ENCODE assay signal across 8 cellular contexts in the genomic region with DNA sequence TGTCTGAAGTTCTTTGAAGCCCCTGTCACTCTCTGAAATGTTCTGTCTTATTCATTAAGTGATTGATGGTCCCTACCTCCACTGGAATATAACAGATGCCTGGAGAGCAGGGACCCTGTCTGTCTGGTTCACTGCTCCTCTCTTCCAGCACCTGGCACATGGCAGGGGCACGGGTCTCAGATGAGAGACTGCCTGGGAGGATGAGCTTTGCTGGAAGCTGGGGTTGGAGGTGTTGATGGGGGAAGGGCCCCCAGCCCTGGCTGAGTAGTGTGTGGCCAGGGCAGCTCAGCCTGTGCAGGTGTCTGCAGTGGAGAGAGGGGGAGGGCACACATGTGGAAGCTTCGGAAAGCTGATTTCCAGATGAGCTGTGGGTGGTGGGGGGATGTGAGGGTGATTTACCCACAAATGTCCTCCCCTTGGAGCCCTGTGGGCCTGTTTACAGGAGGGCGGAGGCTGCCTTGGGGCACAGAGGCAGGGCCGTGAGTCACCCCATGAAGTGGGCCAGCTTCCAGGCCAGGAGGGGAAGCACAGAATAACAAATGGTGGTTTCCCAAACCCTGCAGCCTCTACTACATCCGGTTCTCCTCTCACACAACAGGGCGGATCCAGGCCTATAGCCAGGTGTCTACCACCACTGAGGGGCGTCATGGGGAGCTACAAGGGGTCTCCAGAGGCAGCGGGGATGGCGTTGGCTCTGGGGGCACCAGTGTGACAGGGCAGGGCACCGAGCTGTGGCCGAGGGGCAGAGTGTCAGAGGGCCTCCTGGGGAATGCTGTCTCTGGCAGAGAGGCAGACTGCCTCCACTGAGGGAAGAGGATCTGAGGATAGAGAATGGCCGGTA. TPM values are rescaled to one million over a fixed set of nuclear protein-coding genes. Genes with fewer than 3 reads are reported as not detected.
DNase-seq lines count a peak whose midpoint lies in the region; ATAC-seq and TF ChIP-seq lines count a peak whose summit lies in the region.

No MANE protein-coding gene starts in this region.

- H3F3A ChIP-seq in SK-N-SH (replicated peaks; ENCODE audit: insufficient read depth): no peaks in the 10 kb centered on the region

- H3K9me2 ChIP-seq in SK-N-SH: no peaks in the 10 kb centered on the region

- in situ Hi-C loops in Caki2 (cut with HindIII; ENCODE audit: low pct_unique_long_range_greater_than_20kb, low sequenced_read_pairs): no loop called here

- H3K27ac ChIP-seq in SK-N-SH (ENCODE audit: low read depth in 2 of 2, low read length in 1 of 2): peak overlapping the region; percentile 71 to 91

- no peaks in the 10 kb centered on the region for H4K20me1 ChIP-seq in SK-N-SH (ENCODE audit: insufficient read depth)

- no peaks in the 10 kb centered on the region for H3K36me3 ChIP-seq in SK-N-SH (replicated peaks in 1 of 2; ENCODE audit: control insufficient read depth in 1 of 2, insufficient read depth in 2 of 2, low read length in 1 of 2)

- POLR2A ChIA-PET in SK-N-SH (lab: Yijun Ruan, JAX): interaction anchor here (1.1 kb wide), 1 partner anchor 44 kb away, joined by 3 read pairs; no protein-coding TSS in a partner anchor

- no peaks in the 10 kb centered on the region for H3K9me3 ChIP-seq in SK-N-SH

- peak; percentile 99 for DNase-seq in Caki2 (ENCODE audit: low read depth)
- peak; percentile 60 for DNase-seq in SK-N-SH
- DNase-seq in amniotic stem cell (lab: John Stamatoyannopoulos, UW): peak; percentile 74
- DNase-seq in left colon: peak; percentile 52 to 78
- peak; percentile 30 to 71 (median 33) for DNase-seq in stimulated activated CD4-positive, alpha-beta T cell treated with anti-CD3 and anti-CD28 coated beads, TNF-alpha, amount 100 ng/mL, for 24 hours (ENCODE audit: low read depth in 3 of 3)
- DNase-seq in NCI-H748 (lab: John Stamatoyannopoulos, UW; ENCODE audit: unreplicated experiment): no peak

- peak overlapping the region; percentile 80 for H3K4me2 ChIP-seq in SK-N-SH

- 35% methylated on average over 8 of the region's 12 CpGs for WGBS in SK-N-SH (ENCODE audit: low lambda C conversion rate)

- peaks cover 23 to 24% of the 10 kb centered on the region in 2 experiments; a peak in 3 of 4 replicates for H3K4me1 ChIP-seq in SK-N-SH (ENCODE audit: control insufficient read depth in 1 of 2, insufficient read depth in 2 of 2, low read depth in 1 of 2, low read length in 1 of 2)

- TF ChIP-seq EP300 in SK-N-SH (IDR thresholded peaks at IDR 0.05; ENCODE audit: borderline replicate concordance in 1 of 2, low read depth in 1 of 2, low read length in 1 of 2): no peak; a peak in 1 of 4 replicates

- no peak for TF ChIP-seq CTCF in SK-N-SH (IDR thresholded peaks at IDR 0.05)

- H2AFZ ChIP-seq in SK-N-SH (ENCODE audit: low read depth): peak overlapping the region; percentile 87; the same call in 1 of the 2 replicates

- H3K27me3 ChIP-seq in SK-N-SH (ENCODE audit: insufficient read depth): no peaks in the 10 kb centered on the region

- peak overlapping the region; percentile 71 for H3K9ac ChIP-seq in SK-N-SH

- intact Hi-C loops in left colon (cut with DNase I, micrococcal nuclease): no loop called here

- peak; percentile 71 for ATAC-seq in GM19467 (IDR thresholded peaks at IDR 0.05; ENCODE audit: unreplicated experiment)
- peak; percentile 82 for ATAC-seq in HG03565 (IDR thresholded peaks at IDR 0.05; ENCODE audit: unreplicated experiment)
- ATAC-seq in left colon: peak; percentile 71

- no peak overlapping the region for H3K4me3 ChIP-seq in SK-N-SH (ENCODE audit: low read depth in 2 of 2, low read length in 1 of 2)

- CTCF ChIA-PET in SK-N-SH (lab: Yijun Ruan, JAX): interaction anchor here (0.9 to 3.5 kb wide), 18 partner anchors 12 to 219 kb away, joined by 3 to 15 read pairs (median 4); no protein-coding TSS in a partner anchor

- no peak for TF ChIP-seq RAD21 in SK-N-SH (IDR thresholded peaks at IDR 0.05; ENCODE audit: low read length)

- H3K79me2 ChIP-seq in SK-N-SH (ENCODE audit: insufficient read depth): no peaks in the 10 kb centered on the region

TF ChIP-seq in SK-N-SH, 30 proteins besides CTCF, POLR2A, EP300 and RAD21 (continues in another document):
- TF ChIP-seq ELF1 (IDR thresholded peaks at IDR 0.05): no peak
- TF ChIP-seq TAF1 (IDR thresholded peaks at IDR 0.05; ENCODE audit: borderline replicate concordance, low read depth, low read length): peak; percentile 28; the same call in 1 of the 2 replicates
- no peak for TF ChIP-seq MEF2A (IDR thresholded peaks at IDR 0.05; ENCODE audit: borderline replicate concordance, low read depth)
- TF ChIP-seq, protein P1, sequence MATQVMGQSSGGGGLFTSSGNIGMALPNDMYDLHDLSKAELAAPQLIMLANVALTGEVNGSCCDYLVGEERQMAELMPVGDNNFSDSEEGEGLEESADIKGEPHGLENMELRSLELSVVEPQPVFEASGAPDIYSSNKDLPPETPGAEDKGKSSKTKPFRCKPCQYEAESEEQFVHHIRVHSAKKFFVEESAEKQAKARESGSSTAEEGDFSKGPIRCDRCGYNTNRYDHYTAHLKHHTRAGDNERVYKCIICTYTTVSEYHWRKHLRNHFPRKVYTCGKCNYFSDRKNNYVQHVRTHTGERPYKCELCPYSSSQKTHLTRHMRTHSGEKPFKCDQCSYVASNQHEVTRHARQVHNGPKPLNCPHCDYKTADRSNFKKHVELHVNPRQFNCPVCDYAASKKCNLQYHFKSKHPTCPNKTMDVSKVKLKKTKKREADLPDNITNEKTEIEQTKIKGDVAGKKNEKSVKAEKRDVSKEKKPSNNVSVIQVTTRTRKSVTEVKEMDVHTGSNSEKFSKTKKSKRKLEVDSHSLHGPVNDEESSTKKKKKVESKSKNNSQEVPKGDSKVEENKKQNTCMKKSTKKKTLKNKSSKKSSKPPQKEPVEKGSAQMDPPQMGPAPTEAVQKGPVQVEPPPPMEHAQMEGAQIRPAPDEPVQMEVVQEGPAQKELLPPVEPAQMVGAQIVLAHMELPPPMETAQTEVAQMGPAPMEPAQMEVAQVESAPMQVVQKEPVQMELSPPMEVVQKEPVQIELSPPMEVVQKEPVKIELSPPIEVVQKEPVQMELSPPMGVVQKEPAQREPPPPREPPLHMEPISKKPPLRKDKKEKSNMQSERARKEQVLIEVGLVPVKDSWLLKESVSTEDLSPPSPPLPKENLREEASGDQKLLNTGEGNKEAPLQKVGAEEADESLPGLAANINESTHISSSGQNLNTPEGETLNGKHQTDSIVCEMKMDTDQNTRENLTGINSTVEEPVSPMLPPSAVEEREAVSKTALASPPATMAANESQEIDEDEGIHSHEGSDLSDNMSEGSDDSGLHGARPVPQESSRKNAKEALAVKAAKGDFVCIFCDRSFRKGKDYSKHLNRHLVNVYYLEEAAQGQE (IDR thresholded peaks at IDR 0.05; ENCODE audit: low read depth, low read length): no peak
- TF ChIP-seq TEAD4 (IDR thresholded peaks at IDR 0.05; ENCODE audit: borderline replicate concordance, insufficient read depth): 0 out of 2 replicates have a peak, but pooled peaks have one; percentile 16
- peak; percentile 41; the same call in 1 of the 2 replicates for TF ChIP-seq GABPA (IDR thresholded peaks at IDR 0.05; ENCODE audit: low read depth)
- TF ChIP-seq NFIC (IDR thresholded peaks at IDR 0.05; ENCODE audit: borderline replicate concordance): peak; percentile 88
- TF ChIP-seq TCF12 (IDR thresholded peaks at IDR 0.05): peak; percentile 69
- TF ChIP-seq GATA2 (CRISPR knock-in tag; IDR thresholded peaks at IDR 0.05): no peak
- TF ChIP-seq SMC3 (IDR thresholded peaks at IDR 0.05; ENCODE audit: low read depth, low read length): no peak
- TF ChIP-seq FOXJ3 (CRISPR knock-in tag; IDR thresholded peaks at IDR 0.05): 0 out of 2 replicates have a peak, but pooled peaks have one; percentile 41
- TF ChIP-seq, protein P2, sequence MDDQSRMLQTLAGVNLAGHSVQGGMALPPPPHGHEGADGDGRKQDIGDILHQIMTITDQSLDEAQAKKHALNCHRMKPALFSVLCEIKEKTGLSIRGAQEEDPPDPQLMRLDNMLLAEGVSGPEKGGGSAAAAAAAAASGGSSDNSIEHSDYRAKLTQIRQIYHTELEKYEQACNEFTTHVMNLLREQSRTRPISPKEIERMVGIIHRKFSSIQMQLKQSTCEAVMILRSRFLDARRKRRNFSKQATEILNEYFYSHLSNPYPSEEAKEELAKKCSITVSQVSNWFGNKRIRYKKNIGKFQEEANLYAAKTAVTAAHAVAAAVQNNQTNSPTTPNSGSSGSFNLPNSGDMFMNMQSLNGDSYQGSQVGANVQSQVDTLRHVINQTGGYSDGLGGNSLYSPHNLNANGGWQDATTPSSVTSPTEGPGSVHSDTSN (IDR thresholded peaks at IDR 0.05): peak; percentile 51
- TF ChIP-seq JUND (IDR thresholded peaks at IDR 0.05): peak; percentile 68; the same call in 1 of the 2 replicates
- TF ChIP-seq NRF1 (IDR thresholded peaks at IDR 0.05; ENCODE audit: low read depth, low read length): no peak

RNA-seq across cellular contexts. Expression of a gene that starts 11.0 kb away (rescaled TPM):
- 122 and 152 TPM in 2 replicates for total RNA-seq in Caki2 (2014; rRNA removed; shearing (Covaris generic); ENCODE audit: low replicate concordance)
- 3.2 and 5.4 TPM in 2 replicates for polyA plus RNA-seq in SK-N-SH (2012; rRNA removed)
- 2.9 TPM in 2 replicates for polyA plus RNA-seq in SK-N-SH (2012; cell fraction: cytosol; rRNA removed)
- 1.9 and 3.3 TPM in 2 replicates for polyA plus RNA-seq in SK-N-SH (2012; cell fraction: nucleus; rRNA removed)
- total RNA-seq in left colon: under 1 TPM; 0.78 to 0.89 TPM

RNA-seq across cellular contexts. Expression of a gene that starts 30.5 kb away (rescaled TPM):
- total RNA-seq in Caki2 (2014; rRNA removed; shearing (Covaris generic); ENCODE audit: low replicate concordance): 8.7 and 14.5 TPM in 2 replicates
- 0.34 and 0.56 TPM in 2 replicates for polyA plus RNA-seq in SK-N-SH (2012; rRNA removed)
- 0.18 and 0.20 TPM in 2 replicates for polyA plus RNA-seq in SK-N-SH (2012; cell fraction: cytosol; rRNA removed)
- 0.99 and 1.1 TPM in 2 replicates for polyA plus RNA-seq in SK-N-SH (2012; cell fraction: nucleus; rRNA removed)
- total RNA-seq in left colon: under 1 TPM in 1 of 2 donors, not detected in 1; 0.20 TPM

RNA-seq across cellular contexts. Expression of a gene that starts 47.3 kb away (rescaled TPM):
- total RNA-seq in Caki2 (2014; rRNA removed; shearing (Covaris generic); ENCODE audit: low replicate concordance): 3.3 TPM in 1 of 2 replicates, not detected in the other
- polyA plus RNA-seq in SK-N-SH (2012; rRNA removed): 0.80 and 1.9 TPM in 2 replicates
- polyA plus RNA-seq in SK-N-SH (2012; cell fraction: cytosol; rRNA removed): 0.42 and 0.83 TPM in 2 replicates
- 1.1 and 1.8 TPM in 2 replicates for polyA plus RNA-seq in SK-N-SH (2012; cell fraction: nucleus; rRNA removed)
- not detected for total RNA-seq in left colon

RNA-seq across cellular contexts. Expression of a gene that starts 52.2 kb away (rescaled TPM):
- 31.6 and 33.0 TPM in 2 replicates for total RNA-seq in Caki2 (2014; rRNA removed; shearing (Covaris generic); ENCODE audit: low replicate concordance)
- 14.9 and 17.4 TPM in 2 replicates for polyA plus RNA-seq in SK-N-SH (2012; rRNA removed)
- polyA plus RNA-seq in SK-N-SH (2012; cell fraction: cytosol; rRNA removed): 8.1 and 10.8 TPM in 2 replicates
- polyA plus RNA-seq in SK-N-SH (2012; cell fraction: nucleus; rRNA removed): 21.6 and 31.9 TPM in 2 replicates
- 1 to 10 TPM in 1 of 2 donors, not detected in 1; 1.1 TPM for total RNA-seq in left colon

Comparison
In these comparisons a context has a peak if more than half of its experiments do, and no peak if none do; other contexts are left out.
1. RNA of a gene that starts 11.0 kb away (total RNA-seq): 122 to 152 TPM in Caki2; 0.78 to 0.89 TPM in left colon; every median in the first group is over 10 times any median in the second.
2. Peak in every context shown above with its lines, with median percentiles within 50 percentile points of each other: ATAC-seq.